9 cellular contexts compared by ENCODE assay signal in genomic region chr12:47818007-47818376, GRCh38. TPM values are rescaled to one million over a fixed set of nuclear protein-coding genes. Genes with fewer than 3 reads are reported as not detected.
DNase-seq lines count a peak whose midpoint lies in the region; TF ChIP-seq lines count a peak whose summit lies in the region.
"Had no signal": no experiment of that assay in that cellular context is flagged by ENCODE, and none has a peak within 500 bp of the region (broad histone marks: within the 10 kb centered on the region; RNA-seq: fewer than 3 reads in every experiment).

No MANE protein-coding gene starts in this region.

- no peak for TF ChIP-seq CTCF in cardiac fibroblast (IDR thresholded peaks at IDR 0.05; ENCODE audit: low read depth, low read length)

- H3K4me3 Mint-ChIP-seq in activated naive CD4-positive, alpha-beta T cell treated with anti-CD3 and anti-CD28 coated beads for 36 hours, result peak overlapping the region; percentile 88

- H3K27ac ChIP-seq in urinary bladder (ENCODE audit: low read depth), result peak overlapping the region; percentile 95
- H3K27ac ChIP-seq: SJCRH30 had no signal

- peaks cover 3% of the 10 kb centered on the region for H3K9me3 Mint-ChIP-seq in activated naive CD4-positive, alpha-beta T cell treated with anti-CD3 and anti-CD28 coated beads for 36 hours

- peaks cover 59% of the 10 kb centered on the region for H3K36me3 Mint-ChIP-seq in activated naive CD4-positive, alpha-beta T cell treated with anti-CD3 and anti-CD28 coated beads for 36 hours (ENCODE audit: low read depth)

- H3K4me1 Mint-ChIP-seq in activated naive CD4-positive, alpha-beta T cell treated with anti-CD3 and anti-CD28 coated beads for 36 hours (ENCODE audit: low read depth), result peaks cover 57% of the 10 kb centered on the region

- in situ Hi-C loops in HAP-1 (cut with MboI; ENCODE audit: low sequenced_read_pairs), result no loop called here

- intact Hi-C loops in activated naive CD4-positive, alpha-beta T cell treated with anti-CD3 and anti-CD28 coated beads for 36 hours (cut with micrococcal nuclease), result loop anchor here (10.0 kb wide), 1 partner anchor 1443 kb away; the partner anchor contains the start of gene SLC38A2

- peak; percentile 38 for DNase-seq in activated naive CD4-positive, alpha-beta T cell treated with anti-CD3 and anti-CD28 coated beads for 36 hours
- DNase-seq in activated naive CD4-positive, alpha-beta T cell treated with anti-CD3 and anti-CD28 coated beads, Interleukin-2, amount 50 U/mL, for 16 hours, result no peak
- DNase-seq in cardiac fibroblast (ENCODE audit: low read depth in 2 of 2), result no peak
- no peak for DNase-seq in NCI-H1092 treated with DMSO at 0.1 percent for 48 hours (lab: John Stamatoyannopoulos, UW)
- no peak for DNase-seq in mesenteric fat pad (ENCODE audit: low spot score)
- no peak for DNase-seq in HAP-1 (ENCODE audit: low spot score in 2 of 2)

- CTCF ChIA-PET in activated naive CD4-positive, alpha-beta T cell treated with anti-CD3 and anti-CD28 coated beads for 36 hours (lab: Charles Lee), result interaction anchor here (1.0 to 27.8 kb wide), 9 partner anchors 11 to 75 kb away, joined by 3 to 848 read pairs (median 10); no protein-coding TSS in a partner anchor

- H3K4me1 ChIP-seq in mononuclear cell (ENCODE audit: insufficient read depth, low read length) (peaks cover 88% of the 10 kb centered on the region), urinary bladder (ENCODE audit: insufficient read depth) (no peaks in the 10 kb centered on the region), HAP-1 (peaks cover 12% of the 10 kb centered on the region)

- 65% methylated on average over 3 of the region's 3 CpGs for WGBS in urinary bladder

- H3K27ac Mint-ChIP-seq in activated naive CD4-positive, alpha-beta T cell treated with anti-CD3 and anti-CD28 coated beads for 36 hours, result peak overlapping the region; percentile 98

- H3K9me3 ChIP-seq in mononuclear cell (ENCODE audit: low read depth, low read length), result no peaks in the 10 kb centered on the region
- no peaks in the 10 kb centered on the region for H3K9me3 ChIP-seq in HAP-1
- H3K9me3 ChIP-seq: SJCRH30 had no signal

- H3K27me3 ChIP-seq in mononuclear cell (ENCODE audit: insufficient read depth, low read length) (no peaks in the 10 kb centered on the region), HAP-1 (ENCODE audit: low read depth) (no peaks in the 10 kb centered on the region)
- H3K27me3 ChIP-seq: SJCRH30 had no signal

- H3K36me3 ChIP-seq in urinary bladder (ENCODE audit: insufficient read depth) (no peaks in the 10 kb centered on the region), HAP-1 (replicated peaks) (no peaks in the 10 kb centered on the region)
- H3K36me3 ChIP-seq: SJCRH30 had no signal

- H3K27me3 Mint-ChIP-seq in activated naive CD4-positive, alpha-beta T cell treated with anti-CD3 and anti-CD28 coated beads for 36 hours (ENCODE audit: low read depth), result no peaks in the 10 kb centered on the region

- H3K4me3 ChIP-seq in cardiac fibroblast (replicated peaks in 1 of 2; ENCODE audit: low read depth in 2 of 2, low read length in 2 of 2) (peak overlapping the region; percentile 89 to 95), mononuclear cell (ENCODE audit: low read length) (peak overlapping the region; percentile 62), urinary bladder (ENCODE audit: low read depth, low read length) (no peak overlapping the region), HAP-1 (no peak overlapping the region)

RNA-seq across cellular contexts. Expression of gene HDAC7, which starts 1.7 kb away (rescaled TPM):
- 100 to 1,000 TPM; 272 to 289 TPM for total RNA-seq in activated naive CD4-positive, alpha-beta T cell treated with anti-CD3 and anti-CD28 coated beads for 36 hours
- total RNA-seq in mononuclear cell (25.4 TPM), urinary bladder (26.8 TPM), mesenteric fat pad (105 TPM)
- polyA plus RNA-seq in urinary bladder, result 92.4 TPM

RNA-seq across cellular contexts. Expression of gene SLC48A1, which starts 45.0 kb away (rescaled TPM):
- 10 to 100 TPM; 16.6 to 21.0 TPM for total RNA-seq in activated naive CD4-positive, alpha-beta T cell treated with anti-CD3 and anti-CD28 coated beads for 36 hours
- total RNA-seq in mononuclear cell (3.8 TPM), urinary bladder (8.6 TPM), mesenteric fat pad (40.3 TPM)
- polyA plus RNA-seq in urinary bladder, result 31.1 TPM

RNA-seq across cellular contexts. Expression of gene RAPGEF3, which starts 59.3 kb away (rescaled TPM):
- 1 to 10 TPM; 1.5 to 1.6 TPM for total RNA-seq in activated naive CD4-positive, alpha-beta T cell treated with anti-CD3 and anti-CD28 coated beads for 36 hours
- 0.42 TPM for total RNA-seq in mononuclear cell
- 17.2 TPM for total RNA-seq in urinary bladder
- 38.7 TPM for polyA plus RNA-seq in urinary bladder
- 79.4 TPM for total RNA-seq in mesenteric fat pad

Comparison
In these comparisons a context has a peak if more than half of its experiments do, and no peak if none do; other contexts are left out.
1. H3K4me3 ChIP-seq: peak in cardiac fibroblast (2 of 2) and mononuclear cell (single experiment); none in urinary bladder (single experiment) and HAP-1 (single experiment).